In the genomic region with DNA sequence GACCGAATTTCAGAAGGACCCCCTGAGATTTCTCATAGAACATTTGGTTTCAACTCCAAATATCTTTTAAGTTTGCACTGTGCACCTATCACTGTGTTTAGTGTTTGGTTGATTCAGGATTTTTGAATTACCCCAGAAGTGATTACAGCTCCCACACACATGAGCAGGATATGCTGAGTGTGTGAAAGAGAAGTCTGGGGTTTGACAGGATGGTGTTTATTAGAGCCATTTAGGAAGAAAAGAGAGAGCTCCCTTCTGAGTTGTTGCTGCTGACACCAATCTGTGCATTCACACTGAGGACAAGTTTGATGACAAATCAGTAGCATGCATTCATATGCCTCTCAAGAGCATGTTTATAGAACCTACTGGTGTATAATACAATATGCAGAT, we compare ENCODE assay signal across 1 cellular context.
TF ChIP-seq lines count a peak whose summit lies in the region.

No MANE protein-coding gene starts in this region.

TF ChIP-seq in SK-N-SH treated with all-trans-retinoic acid at 6 μM for 48 hours, 23 proteins besides CTCF, POLR2A, EP300 and RAD21 (continued from another document):
- TF ChIP-seq, protein P1, sequence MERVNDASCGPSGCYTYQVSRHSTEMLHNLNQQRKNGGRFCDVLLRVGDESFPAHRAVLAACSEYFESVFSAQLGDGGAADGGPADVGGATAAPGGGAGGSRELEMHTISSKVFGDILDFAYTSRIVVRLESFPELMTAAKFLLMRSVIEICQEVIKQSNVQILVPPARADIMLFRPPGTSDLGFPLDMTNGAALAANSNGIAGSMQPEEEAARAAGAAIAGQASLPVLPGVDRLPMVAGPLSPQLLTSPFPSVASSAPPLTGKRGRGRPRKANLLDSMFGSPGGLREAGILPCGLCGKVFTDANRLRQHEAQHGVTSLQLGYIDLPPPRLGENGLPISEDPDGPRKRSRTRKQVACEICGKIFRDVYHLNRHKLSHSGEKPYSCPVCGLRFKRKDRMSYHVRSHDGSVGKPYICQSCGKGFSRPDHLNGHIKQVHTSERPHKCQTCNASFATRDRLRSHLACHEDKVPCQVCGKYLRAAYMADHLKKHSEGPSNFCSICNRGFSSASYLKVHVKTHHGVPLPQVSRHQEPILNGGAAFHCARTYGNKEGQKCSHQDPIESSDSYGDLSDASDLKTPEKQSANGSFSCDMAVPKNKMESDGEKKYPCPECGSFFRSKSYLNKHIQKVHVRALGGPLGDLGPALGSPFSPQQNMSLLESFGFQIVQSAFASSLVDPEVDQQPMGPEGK (CRISPR knock-in tag; IDR thresholded peaks at IDR 0.05; ENCODE audit: borderline replicate concordance): no peak
